ENCODE assay signal across 8 cellular contexts in the genomic region with DNA sequence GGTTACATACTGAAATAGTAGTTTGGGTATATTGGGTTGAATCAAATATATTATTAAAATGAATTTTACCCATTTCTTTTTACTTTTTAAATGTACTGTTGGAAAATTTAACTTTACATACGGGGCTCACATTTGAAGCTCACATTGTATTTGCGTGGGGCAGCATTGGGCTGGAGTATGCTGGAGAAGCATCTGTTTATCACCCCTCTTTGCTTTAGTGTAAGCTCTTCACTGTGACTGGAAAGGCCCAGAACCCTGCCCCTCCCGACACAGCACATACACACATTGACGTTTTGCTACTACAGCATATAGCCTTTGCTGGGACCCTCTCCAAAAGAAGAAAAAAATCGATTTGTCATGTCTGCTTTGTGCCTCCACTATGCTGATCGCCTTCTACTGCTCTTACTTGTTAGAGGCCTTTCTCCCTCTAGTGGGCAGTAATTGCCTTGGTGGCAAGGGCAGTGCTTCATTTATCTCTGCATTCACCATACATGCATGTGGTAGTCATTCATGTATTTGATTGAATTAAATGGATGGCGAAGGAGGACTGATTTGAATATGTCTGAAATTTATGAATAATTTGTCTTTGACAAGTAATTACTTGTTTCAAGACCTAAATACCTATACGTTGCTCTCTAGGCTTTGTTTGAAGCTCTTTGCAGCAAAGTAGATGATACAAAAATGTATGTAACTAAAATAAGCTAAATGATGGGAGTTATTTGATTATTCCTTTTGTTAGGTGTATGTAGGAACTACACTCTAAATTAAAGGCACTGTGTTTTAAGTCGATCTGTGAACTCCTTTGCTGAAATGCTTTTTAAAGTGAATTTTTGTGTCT. TPM values are rescaled to one million over a fixed set of nuclear protein-coding genes. Genes with fewer than 3 reads are reported as not detected.
DNase-seq lines count a peak whose midpoint lies in the region; ATAC-seq, FAIRE-seq and TF ChIP-seq lines count a peak whose summit lies in the region.

No MANE protein-coding gene starts in this region.

- WGBS in iPS DF 6.9 (ENCODE audit: insufficient coverage, insufficient read length), result no CpG with 5 or more reads among the region's 9 CpGs

- no peak for TF ChIP-seq POLR2A in GM12891 (IDR thresholded peaks at IDR 0.05; ENCODE audit: low read depth, low read length)

- no peaks in the 10 kb centered on the region for H3K27me3 ChIP-seq in iPS DF 6.9 (ENCODE audit: control insufficient read depth, insufficient read depth, low read length)

- H3K4me1 ChIP-seq in iPS DF 6.9 (ENCODE audit: control insufficient read depth, insufficient read depth, low read length), result no peaks in the 10 kb centered on the region

- H3K9me3 ChIP-seq in iPS DF 6.9 (ENCODE audit: control insufficient read depth, insufficient read depth, low read length), result no peaks in the 10 kb centered on the region

- DNase-seq in AG10803 (ENCODE audit: low read depth) (peak; percentile 78), GM12891 (ENCODE audit: insufficient read length, low spot score) (no peak), NCI-H446 (lab: John Stamatoyannopoulos, UW) (peak; percentile 4 to 54), astrocyte of the cerebellum (ENCODE audit: low read depth) (peak; percentile 57), iPS DF 6.9 (ENCODE audit: low read depth, low spot score) (peak; percentile 58), omental fat pad (ENCODE audit: low spot score) (no peak)
- peak in 1 of 2 donors; percentile 23 for DNase-seq in stimulated activated naive CD8-positive, alpha-beta T cell treated with anti-CD3 and anti-CD28 coated beads, Interleukin-15, amount 100 ng/mL, for 72 hours

- FAIRE-seq in GM12891 (lab: Jason Lieb, UNC), result peak; percentile 75

- TF ChIP-seq CTCF in AG10803 (conservative IDR thresholded peaks at IDR 0.05; ENCODE audit: low read length) (peak; percentile 84), astrocyte of the cerebellum (IDR thresholded peaks at IDR 0.05; ENCODE audit: low read depth, low read length, missing control alignments) (peak; percentile 86), omental fat pad (IDR thresholded peaks at IDR 0.05) (no peak)

- no peak overlapping the region for H3K27ac ChIP-seq in iPS DF 6.9 (ENCODE audit: low read length)

- H3K4me3 ChIP-seq in AG10803 (ENCODE audit: low read length) (no peak overlapping the region), astrocyte of the cerebellum (ENCODE audit: low read depth, low read length) (no peak overlapping the region), iPS DF 6.9 (ENCODE audit: low read length) (no peak overlapping the region)

- ATAC-seq in stimulated activated naive CD8-positive, alpha-beta T cell treated with anti-CD3 and anti-CD28 coated beads, Interleukin-15, amount 100 ng/mL, for 72 hours, result peak; percentile 77
- no peak for ATAC-seq in omental fat pad (ENCODE audit: low FRiP score)
- no peak for ATAC-seq in HG03520 (IDR thresholded peaks at IDR 0.05; ENCODE audit: unreplicated experiment)

- peaks cover 6% of the 10 kb centered on the region; the same call in 1 of the 2 replicates for H3K36me3 ChIP-seq in iPS DF 6.9 (ENCODE audit: control insufficient read depth, insufficient read depth, low read length)

- no peak overlapping the region for H3K4me3 Mint-ChIP-seq in stimulated activated naive CD8-positive, alpha-beta T cell treated with anti-CD3 and anti-CD28 coated beads, Interleukin-15, amount 100 ng/mL, for 72 hours

- no peaks in the 10 kb centered on the region for H3K27me3 Mint-ChIP-seq in stimulated activated naive CD8-positive, alpha-beta T cell treated with anti-CD3 and anti-CD28 coated beads, Interleukin-15, amount 100 ng/mL, for 72 hours

- peaks cover 19% of the 10 kb centered on the region for H3K4me1 Mint-ChIP-seq in stimulated activated naive CD8-positive, alpha-beta T cell treated with anti-CD3 and anti-CD28 coated beads, Interleukin-15, amount 100 ng/mL, for 72 hours

- H3K9me3 Mint-ChIP-seq in stimulated activated naive CD8-positive, alpha-beta T cell treated with anti-CD3 and anti-CD28 coated beads, Interleukin-15, amount 100 ng/mL, for 72 hours, result no peaks in the 10 kb centered on the region

- in situ Hi-C loops in astrocyte of the cerebellum (cut with HindIII; ENCODE audit: low sequenced_read_pairs), result no loop called here

- peak overlapping the region; percentile 5 to 12 for H3K27ac Mint-ChIP-seq in stimulated activated naive CD8-positive, alpha-beta T cell treated with anti-CD3 and anti-CD28 coated beads, Interleukin-15, amount 100 ng/mL, for 72 hours

TF ChIP-seq in GM12891, 5 proteins besides CTCF, POLR2A, EP300 and RAD21:
- TF ChIP-seq SPI1 (IDR thresholded peaks at IDR 0.05; ENCODE audit: low read depth, low read length) (no peak), POLR2AphosphoS5 (IDR thresholded peaks at IDR 0.05; ENCODE audit: low read depth, low read length) (no peak), POU2F2 (IDR thresholded peaks at IDR 0.05; ENCODE audit: low read depth, low read length) (no peak), TAF1 (IDR thresholded peaks at IDR 0.05; ENCODE audit: low read depth, low read length) (no peak), PAX5 (IDR thresholded peaks at IDR 0.05; ENCODE audit: insufficient read depth, low read length, severe bottlenecking) (no peak)

RNA-seq across cellular contexts. Expression of a gene that starts 37.4 kb away (rescaled TPM):
- 95.5 TPM for polyA plus RNA-seq in GM12891 (2012; ENCODE audit: low read depth, missing spikeins)
- total RNA-seq in omental fat pad, result 100 to 1,000 TPM; 173 to 345 (median 246) TPM

Comparison
In these comparisons a context has a peak if more than half of its experiments do, and no peak if none do; other contexts are left out.
1. DNase-seq: peak in AG10803 (single experiment), NCI-H446 (2 of 2), astrocyte of the cerebellum (single experiment) and iPS DF 6.9 (single experiment); none in GM12891 (single experiment) and omental fat pad (single experiment).
2. CTCF ChIP-seq: peak in AG10803 (single experiment) and astrocyte of the cerebellum (single experiment); none in omental fat pad (0 of 3).